In the genomic region with DNA sequence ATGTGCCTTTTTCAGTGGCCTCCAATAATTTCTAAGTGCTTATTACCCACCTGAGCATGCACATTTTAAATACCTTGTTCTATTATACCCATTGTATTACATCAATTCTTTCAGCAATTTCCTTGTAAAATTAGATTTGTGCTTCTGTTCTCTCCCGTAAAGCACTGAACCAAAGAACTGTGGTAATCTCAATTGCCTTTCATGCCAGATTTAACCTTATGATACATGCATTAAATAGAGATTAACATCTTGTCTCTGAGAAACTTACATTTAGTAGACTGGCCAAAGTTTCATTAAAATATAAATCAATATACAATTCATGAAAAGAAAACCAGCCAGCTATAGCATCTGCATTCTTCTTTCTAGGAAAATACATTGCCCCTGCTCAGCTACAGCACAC, we compare ENCODE assay signal across 19 cellular contexts.
"Had no signal": no experiment of that assay in that cellular context is flagged by ENCODE, and none has a peak within 500 bp of the region (broad histone marks: within the 10 kb centered on the region; RNA-seq: fewer than 3 reads in every experiment).

No MANE protein-coding gene starts in this region.

- H3K27ac ChIP-seq: coronary artery, dorsolateral prefrontal cortex, esophagus muscularis mucosa, foreskin keratinocyte, gastroesophageal sphincter, heart left ventricle, hepatocyte, left lung, lower lobe of right lung had no signal

- ATAC-seq: foreskin keratinocyte; gastroesophageal sphincter; heart left ventricle; left cardiac atrium; left lung; left ventricle myocardium superior; lower lobe of right lung; mucosa of descending colon; naive thymus-derived CD8-positive, alpha-beta T cell had no signal

- DNase-seq: dermis blood vessel endothelial cell; dorsolateral prefrontal cortex; effector CD4-positive, alpha-beta T cell; effector memory CD4-positive, alpha-beta T cell; foreskin keratinocyte; heart left ventricle; hypothalamus; left cardiac atrium; left lung; left ventricle myocardium superior; lower lobe of right lung; mesenchymal stem cell; mucosa of descending colon; naive B cell; naive thymus-derived CD8-positive, alpha-beta T cell had no signal
